ENCODE assay signal across 10 cellular contexts in the genomic region with DNA sequence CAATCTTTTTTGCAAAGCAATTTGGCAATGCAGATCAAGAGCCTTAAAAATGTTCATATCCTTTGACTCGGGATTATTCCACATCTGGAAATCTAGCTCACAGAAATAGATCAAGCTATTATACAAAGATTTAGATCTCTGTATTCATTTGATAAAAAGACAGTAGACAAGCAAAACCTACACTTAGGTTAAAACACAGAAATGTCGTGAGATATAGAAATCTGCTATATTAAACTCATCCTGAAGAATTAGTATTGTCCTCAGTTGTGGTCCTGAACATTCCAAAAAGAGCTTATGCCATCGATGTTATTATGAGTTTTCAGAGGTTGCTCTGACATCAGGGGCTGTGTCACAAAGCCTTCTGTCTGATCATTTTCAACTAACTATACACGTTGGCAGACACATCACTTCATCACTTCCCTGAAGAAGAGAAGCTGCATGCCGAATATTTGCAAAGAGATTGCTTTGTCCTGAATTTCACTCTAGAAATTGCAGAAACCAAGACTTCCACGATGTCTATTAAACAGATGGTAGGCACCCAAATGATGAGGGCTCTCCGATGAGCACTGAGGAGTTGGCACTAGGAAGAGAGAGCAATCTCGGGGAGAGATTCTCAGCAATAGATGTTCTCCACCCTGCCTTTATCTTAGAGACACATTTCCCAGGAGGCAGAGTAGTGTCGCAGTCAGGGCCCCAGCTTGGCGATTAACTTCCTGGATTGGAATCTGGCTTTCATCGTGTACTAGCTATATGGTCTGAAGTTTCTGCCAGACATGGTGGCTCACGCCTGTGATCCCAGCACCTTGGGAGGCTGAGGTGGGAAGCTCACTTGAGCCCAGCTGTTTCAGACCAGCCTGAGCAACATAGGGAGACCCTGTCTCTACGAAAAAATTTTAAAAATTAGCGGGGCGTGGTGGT. TPM values are rescaled to one million over a fixed set of nuclear protein-coding genes. Genes with fewer than 3 reads are reported as not detected.
DNase-seq lines count a peak whose midpoint lies in the region; ATAC-seq, FAIRE-seq and TF ChIP-seq lines count a peak whose summit lies in the region.
"Had no signal": no experiment of that assay in that cellular context is flagged by ENCODE, and none has a peak within 500 bp of the region (broad histone marks: within the 10 kb centered on the region; RNA-seq: fewer than 3 reads in every experiment).

No MANE protein-coding gene starts in this region.

- H3K36me3 Mint-ChIP-seq in activated CD4-positive, alpha-beta T cell treated with anti-CD3 and anti-CD28 coated beads, Interleukin-2, amount 10 ng/mL, durations not matched to agents 24 days and 14 days (ENCODE audit: low read depth), result no peaks in the 10 kb centered on the region

- BruUV-seq in PC-3 (replicated peaks; lab: Mats Ljungman, UMichigan), result no TSS peak
- no TSS peak for BruUV-seq in endothelial cell of umbilical vein (replicated peaks; lab: Mats Ljungman, UMichigan)

- H3K4me3 Mint-ChIP-seq in activated CD4-positive, alpha-beta T cell treated with anti-CD3 and anti-CD28 coated beads, Interleukin-2, amount 10 ng/mL, durations not matched to agents 24 days and 14 days, result peak overlapping the region; percentile 88

- ATAC-seq in PC-3 (no peak), HG02970 (IDR thresholded peaks at IDR 0.05; ENCODE audit: low FRiP score, unreplicated experiment) (no peak)

- dilution Hi-C loops in endothelial cell of umbilical vein (cut with MboI; ENCODE audit: extremely low pct_ligation_motif_present, low sequenced_read_pairs), result no loop called here

- peaks cover 29% of the 10 kb centered on the region for H3K79me2 ChIP-seq in PC-3 (ENCODE audit: low read length)
- H3K79me2 ChIP-seq in endothelial cell of umbilical vein (ENCODE audit: control insufficient read depth, insufficient read depth, low read length), result peaks cover 28% of the 10 kb centered on the region

- peaks cover 25% of the 10 kb centered on the region for H3K27me3 Mint-ChIP-seq in activated CD4-positive, alpha-beta T cell treated with anti-CD3 and anti-CD28 coated beads, Interleukin-2, amount 10 ng/mL, durations not matched to agents 24 days and 14 days

- H3K9me1 ChIP-seq in endothelial cell of umbilical vein (replicated peaks; ENCODE audit: control insufficient read depth, extremely low read depth, insufficient read depth, low read length), result no peaks in the 10 kb centered on the region

- H3K27ac ChIP-seq in PC-3 (ENCODE audit: low read length), result no peak overlapping the region
- H3K27ac ChIP-seq in endothelial cell of umbilical vein (ENCODE audit: insufficient read depth, low read depth, low read length), result no peak overlapping the region
- H3K27ac ChIP-seq in suprapubic skin, result no peak overlapping the region

- H3K9me3 Mint-ChIP-seq in activated CD4-positive, alpha-beta T cell treated with anti-CD3 and anti-CD28 coated beads, Interleukin-2, amount 10 ng/mL, durations not matched to agents 24 days and 14 days, result no peaks in the 10 kb centered on the region

- H3K27me3 ChIP-seq in PC-3 (ENCODE audit: low read length), result no peaks in the 10 kb centered on the region
- H3K27me3 ChIP-seq in endothelial cell of umbilical vein (ENCODE audit: control insufficient read depth in 2 of 2, insufficient read depth in 2 of 2, low read length in 2 of 2), result no peaks in the 10 kb centered on the region
- H3K27me3 ChIP-seq in suprapubic skin, result no peaks in the 10 kb centered on the region

- H3K9ac ChIP-seq in PC-3 (ENCODE audit: low read length) (no peak overlapping the region), endothelial cell of umbilical vein (replicated peaks; ENCODE audit: extremely low read depth, insufficient read depth, low read length) (no peak overlapping the region)

- no peak overlapping the region for H3K4me3 ChIP-seq in PC-3 (ENCODE audit: low read length)
- no peak overlapping the region for H3K4me3 ChIP-seq in endothelial cell of umbilical vein (replicated peaks in 1 of 3; ENCODE audit: insufficient read depth in 1 of 3, low read depth in 1 of 3, low read length in 3 of 3)
- no peak overlapping the region for H3K4me3 ChIP-seq in suprapubic skin

- 55% methylated on average over 15 of the region's 15 CpGs for WGBS in suprapubic skin

- CTCF ChIA-PET in PC-3 (lab: Charles Lee), result no interaction called here
- CTCF ChIA-PET in endothelial cell of umbilical vein (lab: Charles Lee), result interaction anchor here (1.3 to 1.9 kb wide), 2 partner anchors 8 to 372 kb away, joined by 4 to 5 read pairs; no protein-coding TSS in a partner anchor

- no peak overlapping the region for H3K27ac Mint-ChIP-seq in activated CD4-positive, alpha-beta T cell treated with anti-CD3 and anti-CD28 coated beads, Interleukin-2, amount 10 ng/mL, durations not matched to agents 24 days and 14 days

- H3K4me2 ChIP-seq in PC-3 (ENCODE audit: low read length) (peak overlapping the region; percentile 94; the same call in 1 of the 2 replicates), endothelial cell of umbilical vein (ENCODE audit: insufficient read depth, low read length) (peak overlapping the region; percentile 92)

- no peak for TF ChIP-seq EP300 in suprapubic skin (IDR thresholded peaks at IDR 0.05)

- H3K9me3 ChIP-seq in PC-3 (ENCODE audit: low read length) (no peaks in the 10 kb centered on the region), endothelial cell of umbilical vein (replicated peaks; ENCODE audit: control insufficient read depth, insufficient read depth, low read length) (no peaks in the 10 kb centered on the region), suprapubic skin (no peaks in the 10 kb centered on the region)

- H3K4me1 ChIP-seq in PC-3 (ENCODE audit: insufficient read depth, low read length), result peaks cover 21% of the 10 kb centered on the region
- peaks cover 21% of the 10 kb centered on the region for H3K4me1 ChIP-seq in endothelial cell of umbilical vein (ENCODE audit: control insufficient read depth, extremely low read depth, insufficient read depth, low read length)
- peaks cover 36% of the 10 kb centered on the region for H3K4me1 ChIP-seq in suprapubic skin

- TF ChIP-seq CTCF in PC-3 (conservative IDR thresholded peaks at IDR 0.05; ENCODE audit: low read depth, low read length) (no peak), endothelial cell of umbilical vein (IDR thresholded peaks at IDR 0.05; ENCODE audit: extremely low read depth in 1 of 2, insufficient read depth in 1 of 2, low read depth in 1 of 2, low read length in 2 of 2) (no peak), suprapubic skin (IDR thresholded peaks at IDR 0.05) (no peak)

- peaks cover 23% of the 10 kb centered on the region for H3K4me1 Mint-ChIP-seq in activated CD4-positive, alpha-beta T cell treated with anti-CD3 and anti-CD28 coated beads, Interleukin-2, amount 10 ng/mL, durations not matched to agents 24 days and 14 days

- POLR2A ChIA-PET in PC-3 (lab: Charles Lee; ENCODE audit: unreplicated experiment) (no interaction called here), endothelial cell of umbilical vein (lab: Charles Lee) (interaction anchor here (0.5 kb wide), 1 partner anchor 97 kb away, joined by 3 read pairs; a partner anchor contains a TSS)

- no peaks in the 10 kb centered on the region for H3K36me3 ChIP-seq in PC-3 (ENCODE audit: low read depth, low read length)
- no peaks in the 10 kb centered on the region for H3K36me3 ChIP-seq in endothelial cell of umbilical vein (ENCODE audit: control insufficient read depth in 2 of 2, extremely low read depth in 1 of 2, insufficient read depth in 2 of 2, low read length in 2 of 2)
- H3K36me3 ChIP-seq in suprapubic skin, result no peaks in the 10 kb centered on the region

- H3K9me2 ChIP-seq in PC-3 (replicated peaks; ENCODE audit: low read length), result no peaks in the 10 kb centered on the region

- H4K20me1 ChIP-seq in PC-3 (ENCODE audit: low read length) (peaks cover 15% of the 10 kb centered on the region; the same call in 1 of the 2 replicates), endothelial cell of umbilical vein (replicated peaks; ENCODE audit: control insufficient read depth, extremely low read depth, insufficient read depth, low read length) (no peaks in the 10 kb centered on the region)

- peaks cover 6% of the 10 kb centered on the region for H3F3A ChIP-seq in PC-3 (ENCODE audit: low read length, unreplicated experiment)

- no peak for DNase-seq in activated CD4-positive, alpha-beta T cell treated with anti-CD3 and anti-CD28 coated beads, Interleukin-2, amount 10 ng/mL, durations not matched to agents 24 days and 14 days
- no peak for DNase-seq in activated CD4-positive, alpha-beta T cell treated with anti-CD3 and anti-CD28 coated beads for 4 hours
- no peak for DNase-seq in PC-3
- no peak for DNase-seq in endothelial cell of umbilical vein (ENCODE audit: low read depth, low spot score)
- peak; percentile 28 for DNase-seq in putamen (ENCODE audit: low spot score)
- DNase-seq in suprapubic skin (ENCODE audit: low spot score in 2 of 2), result no peak
- no peak for DNase-seq in NCI-H2081 treated with DMSO at 0.1 percent for 48 hours (lab: John Stamatoyannopoulos, UW)
- DNase-seq: stimulated activated CD4-positive, alpha-beta T cell treated with anti-CD3 and anti-CD28 coated beads, Interleukin-4, amount 100 ng/mL, for 1 hour had no signal

- intact Hi-C loops in activated CD4-positive, alpha-beta T cell treated with anti-CD3 and anti-CD28 coated beads, Interleukin-2, amount 10 ng/mL, durations not matched to agents 24 days and 14 days (cut with micrococcal nuclease), result loop anchor here (2.0 to 10.0 kb wide), 3 partner anchors 171 to 769 kb away; a partner anchor contains a TSS
- intact Hi-C loops in PC-3 (cut with micrococcal nuclease) (loop anchor here (2.0 to 10.0 kb wide), 2 partner anchors 169 to 179 kb away; a partner anchor contains a TSS), endothelial cell of umbilical vein (cut with micrococcal nuclease) (no loop called here)

- FAIRE-seq in endothelial cell of umbilical vein (lab: Jason Lieb, UNC), result no peak
- FAIRE-seq: HTR-8/SVneo had no signal

- TF ChIP-seq POLR2A in endothelial cell of umbilical vein (IDR thresholded peaks at IDR 0.05; ENCODE audit: low read depth, low read length) (no peak), suprapubic skin (IDR thresholded peaks at IDR 0.05) (no peak)

- H2AFZ ChIP-seq in PC-3 (ENCODE audit: low read length), result no peak overlapping the region
- H2AFZ ChIP-seq in endothelial cell of umbilical vein (ENCODE audit: low read depth, low read length), result no peak overlapping the region

RNA-seq across cellular contexts. Expression of a gene that starts 1.9 kb away (rescaled TPM):
- 5.5 and 6.3 TPM in 2 replicates for total RNA-seq in activated CD4-positive, alpha-beta T cell treated with anti-CD3 and anti-CD28 coated beads, Interleukin-2, amount 10 ng/mL, durations not matched to agents 24 days and 14 days
- total RNA-seq in PC-3 (2014; rRNA removed), result 22.6 and 23.8 TPM in 2 replicates
- 21.6 and 22.6 TPM in 2 replicates for total RNA-seq in endothelial cell of umbilical vein
- 7.7 and 10.1 TPM in 2 replicates for polyA plus RNA-seq in endothelial cell of umbilical vein
- polyA plus RNA-seq in endothelial cell of umbilical vein (2011; cell fraction: cytosol; rRNA removed), result 13.3 TPM in 2 replicates
- 9.1 and 10.8 TPM in 2 replicates for polyA plus RNA-seq in endothelial cell of umbilical vein (2011; cell fraction: nucleus; rRNA removed)
- 15.8 and 21.8 TPM in 2 replicates for polyA plus RNA-seq in endothelial cell of umbilical vein (2012)
- polyA minus RNA-seq in endothelial cell of umbilical vein, result 14.5 and 16.1 TPM in 2 replicates
- polyA minus RNA-seq in endothelial cell of umbilical vein (2011; cell fraction: cytosol; rRNA and poly(A)+ RNA removed), result 9.9 TPM
- polyA minus RNA-seq in endothelial cell of umbilical vein (2011; cell fraction: nucleus; rRNA and poly(A)+ RNA removed), result 7.2 and 9.9 TPM in 2 replicates
- 10 to 100 TPM in 3 of 4 donors, 1 to 10 TPM in 1; 7.0 to 14.6 (median 12.8) TPM for total RNA-seq in suprapubic skin
